In the genomic region with DNA sequence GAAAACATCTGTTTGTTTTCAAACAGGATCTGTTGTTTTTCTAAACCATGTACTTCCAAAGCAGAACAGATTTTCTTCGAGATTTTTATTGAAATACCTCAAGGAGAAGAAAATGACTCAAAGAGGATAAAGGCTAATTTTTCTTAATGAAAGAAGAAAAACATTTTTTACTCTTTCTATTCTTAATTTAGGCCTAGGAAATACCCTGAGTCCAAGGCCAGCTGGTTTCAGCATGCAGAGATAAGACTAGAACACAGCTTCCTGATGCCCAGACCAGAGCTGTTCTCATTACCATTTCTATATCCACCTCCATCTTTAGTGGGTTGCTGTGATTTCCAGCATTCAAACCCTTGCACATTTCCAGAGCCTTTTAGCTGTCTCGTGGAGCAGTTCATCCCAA, we compare ENCODE assay signal across 11 cellular contexts.
A peak's percentile ranks its signal among the peaks of the same experiment; 100 is the strongest.
DNase-seq lines count a peak whose midpoint lies in the region; ATAC-seq, FAIRE-seq and TF ChIP-seq lines count a peak whose summit lies in the region.
"Had no signal": no experiment of that assay in that cellular context is flagged by ENCODE, and none has a peak within 500 bp of the region (broad histone marks: within the 10 kb centered on the region; RNA-seq: fewer than 3 reads in every experiment).

No MANE protein-coding gene starts in this region.

- H3K27me3 ChIP-seq in mucosa of rectum (ENCODE audit: control insufficient read depth in 2 of 2, insufficient read depth in 2 of 2, low read length in 2 of 2) = no peaks in the 10 kb centered on the region
- H3K27me3 ChIP-seq in WERI-Rb-1 (ENCODE audit: insufficient read depth, low read depth, severe bottlenecking) = no peaks in the 10 kb centered on the region

- peak overlapping the region; percentile 15 to 35 for H3K4me3 ChIP-seq in mucosa of rectum (ENCODE audit: low read length in 2 of 2)
- no peak overlapping the region for H3K4me3 ChIP-seq in WERI-Rb-1 (ENCODE audit: low read depth, low read length)

- H3K27ac ChIP-seq in angular gyrus (ENCODE audit: low read depth, low read length) = peak overlapping the region; percentile 64
- H3K27ac ChIP-seq in mucosa of rectum (ENCODE audit: low read depth in 2 of 2, low read length in 2 of 2) = peak overlapping the region in 1 of 2 donors; percentile 74
- no peak overlapping the region for H3K27ac ChIP-seq in WERI-Rb-1

- no peak for TF ChIP-seq CTCF in WERI-Rb-1 (IDR thresholded peaks at IDR 0.05; ENCODE audit: low read depth, low read length)

- peak; percentile 42 for ATAC-seq in HG02840 (IDR thresholded peaks at IDR 0.05; ENCODE audit: low FRiP score, unreplicated experiment)
- ATAC-seq in GM21737 (IDR thresholded peaks at IDR 0.05; ENCODE audit: unreplicated experiment) = no peak
- ATAC-seq: naive thymus-derived CD4-positive, alpha-beta T cell had no signal

- H3K9me3 ChIP-seq in mucosa of rectum (ENCODE audit: control insufficient read depth in 2 of 2, low read length in 2 of 2) = no peaks in the 10 kb centered on the region
- H3K9me3 ChIP-seq in WERI-Rb-1 (ENCODE audit: severe bottlenecking) = no peaks in the 10 kb centered on the region

- peaks cover 56 to 74% of the 10 kb centered on the region in 2 donors for H3K4me1 ChIP-seq in mucosa of rectum (ENCODE audit: control insufficient read depth in 2 of 2, insufficient read depth in 2 of 2, low read length in 2 of 2)

- DNase-seq in GM18507 (ENCODE audit: extremely low spot score, insufficient read length, low read depth) (no peak), iPS-NIHi11 (ENCODE audit: low spot score) (no peak), WERI-Rb-1 (no peak)
- no peak for DNase-seq in activated CD4-positive, alpha-beta T cell treated with anti-CD3 and anti-CD28 coated beads, Interleukin-2, amount 50 U/mL, for 4 hours
- DNase-seq: naive thymus-derived CD4-positive, alpha-beta T cell; NCI-H1417; stimulated activated CD4-positive, alpha-beta T cell treated with anti-CD3 and anti-CD28 coated beads, Interleukin-15, amount 100 ng/mL, for 24 hours had no signal

- no peaks in the 10 kb centered on the region for H3K36me3 ChIP-seq in mucosa of rectum (ENCODE audit: control insufficient read depth in 2 of 2, insufficient read depth in 2 of 2, low read length in 2 of 2)
- no peaks in the 10 kb centered on the region for H3K36me3 ChIP-seq in WERI-Rb-1

- no peak overlapping the region for H3K9ac ChIP-seq in mucosa of rectum (ENCODE audit: low read depth in 1 of 2, low read length in 2 of 2)

- peak; percentile 9 for FAIRE-seq in GM18507 (lab: Jason Lieb, UNC)
